8 cellular contexts compared by ENCODE assay signal in the genomic region with DNA sequence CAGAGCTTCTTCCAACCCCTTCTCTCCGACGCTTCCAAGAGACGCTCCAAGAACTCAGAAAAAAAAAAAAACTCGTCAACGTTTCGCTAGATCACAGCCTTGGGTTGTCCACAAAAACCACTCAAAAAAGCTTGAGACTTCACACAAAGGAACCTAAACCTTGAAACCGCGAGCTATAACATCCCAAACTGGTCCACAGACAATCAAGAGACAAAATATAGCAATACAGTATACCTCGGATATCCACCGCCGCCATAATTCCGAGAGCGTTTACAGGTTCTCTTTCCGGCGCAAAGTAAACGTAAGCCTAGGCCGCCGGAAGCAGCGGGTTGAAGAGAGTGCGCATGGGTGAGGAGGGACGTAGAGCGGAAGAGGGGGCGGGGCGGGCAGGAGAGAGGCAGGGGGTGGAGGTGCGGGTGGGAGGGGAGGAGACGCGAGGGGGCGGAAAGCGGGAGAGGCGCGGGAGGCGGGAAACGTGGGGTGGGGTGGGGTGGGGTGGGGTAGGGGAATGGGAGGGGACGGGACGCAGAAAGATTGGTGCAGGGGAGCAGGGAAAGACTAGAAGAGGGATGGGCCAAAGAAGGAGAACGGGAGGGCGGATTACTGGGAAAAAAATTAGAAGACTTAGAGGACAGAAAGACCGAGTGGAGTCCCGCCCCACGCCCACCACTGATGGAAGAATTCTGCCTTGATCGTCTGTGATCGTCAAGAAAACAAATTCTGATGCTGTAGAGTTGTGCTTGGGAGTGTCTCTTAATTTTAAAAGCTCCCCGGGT. TPM values are rescaled to one million over a fixed set of nuclear protein-coding genes. Genes with fewer than 3 reads are reported as not detected.
DNase-seq lines count a peak whose midpoint lies in the region; TF ChIP-seq lines count a peak whose summit lies in the region.

A gene with protein sequence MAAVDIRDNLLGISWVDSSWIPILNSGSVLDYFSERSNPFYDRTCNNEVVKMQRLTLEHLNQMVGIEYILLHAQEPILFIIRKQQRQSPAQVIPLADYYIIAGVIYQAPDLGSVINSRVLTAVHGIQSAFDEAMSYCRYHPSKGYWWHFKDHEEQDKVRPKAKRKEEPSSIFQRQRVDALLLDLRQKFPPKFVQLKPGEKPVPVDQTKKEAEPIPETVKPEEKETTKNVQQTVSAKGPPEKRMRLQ (minus strand): TSS at position 274 of the 776 bp plus-strand sequence. CDS start 18 bp downstream, at position 256.

- TF ChIP-seq CTCF in neutrophil (IDR thresholded peaks at IDR 0.05) = no peak

- H3K4me1 Mint-ChIP-seq in activated naive CD4-positive, alpha-beta T cell treated with anti-CD3 and anti-CD28 coated beads for 36 hours (ENCODE audit: low read depth) = peaks cover 23% of the 10 kb centered on the region

- intact Hi-C loops in activated naive CD4-positive, alpha-beta T cell treated with anti-CD3 and anti-CD28 coated beads for 36 hours (cut with micrococcal nuclease) = loop anchor here (1.0 to 5.0 kb wide), 5 partner anchors 40 to 307 kb away; a partner anchor contains a TSS

- peaks cover 2% of the 10 kb centered on the region for H3K27me3 Mint-ChIP-seq in activated naive CD4-positive, alpha-beta T cell treated with anti-CD3 and anti-CD28 coated beads for 36 hours (ENCODE audit: low read depth)

- H3K9ac ChIP-seq in SK-N-MC (ENCODE audit: insufficient read length) (peak within 1 kb of the TSS; percentile 94), subcutaneous abdominal adipose tissue (ENCODE audit: low read length in 5 of 5) (peak within 1 kb of the TSS; percentile 68 to 98 (median 90))

- peak within 1 kb of the TSS; percentile 98 for H3K4me3 Mint-ChIP-seq in activated naive CD4-positive, alpha-beta T cell treated with anti-CD3 and anti-CD28 coated beads for 36 hours

- CTCF ChIA-PET in HEK293T (lab: Yijun Ruan, JAX) = interaction anchor here (0.6 to 1.0 kb wide), 2 partner anchors 71 to 115 kb away, joined by 3 to 4 read pairs; no protein-coding TSS in a partner anchor
- CTCF ChIA-PET in activated naive CD4-positive, alpha-beta T cell treated with anti-CD3 and anti-CD28 coated beads for 36 hours (lab: Charles Lee) = interaction anchor here (0.6 kb wide), 1 partner anchor 383 kb away, joined by 4 read pairs; no protein-coding TSS in a partner anchor

- peaks cover 11 to 14% of the 10 kb centered on the region in 2 experiments for H3K4me1 ChIP-seq in neutrophil (ENCODE audit: control insufficient read depth in 1 of 2, insufficient read depth in 1 of 2, low read depth in 1 of 2, low read length in 1 of 2)
- H3K4me1 ChIP-seq in subcutaneous abdominal adipose tissue (ENCODE audit: control insufficient read depth in 5 of 5, insufficient read depth in 5 of 5, low read length in 5 of 5) = peaks cover 4 to 23% (median 19%) of the 10 kb centered on the region in 5 donors

- H3K9me3 ChIP-seq in SK-N-MC (ENCODE audit: low read depth, low read length) (no peaks in the 10 kb centered on the region), neutrophil (no peaks in the 10 kb centered on the region), subcutaneous abdominal adipose tissue (ENCODE audit: control insufficient read depth in 5 of 5, low read length in 5 of 5) (no peaks in the 10 kb centered on the region)

- POLR2A ChIA-PET in HEK293T (lab: Yijun Ruan, JAX) = interaction anchor here (0.6 to 2.4 kb wide), 7 partner anchors 11 to 212 kb away, joined by 3 to 11 read pairs (median 3); a partner anchor contains a TSS

- DNase-seq in GDM1 (lab: John Stamatoyannopoulos, UW) (peak; percentile 89), HEK293T (ENCODE audit: extremely low spot score) (peak; percentile 94), NCI-H1092 (lab: John Stamatoyannopoulos, UW) (peak; percentile 89), SK-N-MC (ENCODE audit: low read depth, low spot score) (peak; percentile 77), germinal center (ENCODE audit: low spot score) (peak; percentile 93)
- DNase-seq in activated naive CD4-positive, alpha-beta T cell treated with anti-CD3 and anti-CD28 coated beads for 36 hours = peak; percentile 96

- H3K4me3 ChIP-seq in SK-N-MC (peak within 1 kb of the TSS; percentile 91), neutrophil (ENCODE audit: low read depth in 1 of 2, low read length in 1 of 2) (peak within 1 kb of the TSS; percentile 66 to 96), subcutaneous abdominal adipose tissue (ENCODE audit: low read depth in 1 of 5, low read length in 5 of 5) (peak within 1 kb of the TSS; percentile 75 to 100 (median 97))

- H3K36me3 Mint-ChIP-seq in activated naive CD4-positive, alpha-beta T cell treated with anti-CD3 and anti-CD28 coated beads for 36 hours (ENCODE audit: low read depth) = peaks cover 3% of the 10 kb centered on the region

- H3K27ac ChIP-seq in SK-N-MC (peak within 1 kb of the TSS; percentile 96), neutrophil (peak within 1 kb of the TSS; percentile 66), subcutaneous abdominal adipose tissue (ENCODE audit: low read depth, low read length) (peak within 1 kb of the TSS; percentile 80)

- H3K36me3 ChIP-seq in SK-N-MC (ENCODE audit: insufficient read depth, low read length) = peaks cover 10% of the 10 kb centered on the region; the same call in 1 of the 2 replicates
- peaks cover 12% of the 10 kb centered on the region for H3K36me3 ChIP-seq in neutrophil
- peaks cover 9 to 10% (median 10%) of the 10 kb centered on the region in 5 donors for H3K36me3 ChIP-seq in subcutaneous abdominal adipose tissue (ENCODE audit: control insufficient read depth in 5 of 5, insufficient read depth in 5 of 5, low read length in 5 of 5)

- H3K9me3 Mint-ChIP-seq in activated naive CD4-positive, alpha-beta T cell treated with anti-CD3 and anti-CD28 coated beads for 36 hours = no peaks in the 10 kb centered on the region

- peak within 1 kb of the TSS; percentile 93 for H3K27ac Mint-ChIP-seq in activated naive CD4-positive, alpha-beta T cell treated with anti-CD3 and anti-CD28 coated beads for 36 hours

- H3K27me3 ChIP-seq in neutrophil (peaks cover 40% of the 10 kb centered on the region), subcutaneous abdominal adipose tissue (ENCODE audit: control insufficient read depth in 5 of 5, insufficient read depth in 4 of 5, low read length in 5 of 5) (peaks cover 0 to 4% (median 0%) of the 10 kb centered on the region in 5 donors)

TF ChIP-seq in HEK293T, 16 proteins besides CTCF, POLR2A, EP300 and RAD21:
- TF ChIP-seq NFRKB (IDR thresholded peaks at IDR 0.05) (peak; percentile 54; the same call in 1 of the 2 replicates), ZNF384 (IDR thresholded peaks at IDR 0.05) (peak; percentile 96), L3MBTL2 (conservative IDR thresholded peaks at IDR 0.05) (no peak), FOXK2 (IDR thresholded peaks at IDR 0.05) (peak; percentile 65; the same call in 1 of the 2 replicates), ELF4 (IDR thresholded peaks at IDR 0.05) (peak; percentile 69)

RNA-seq across cellular contexts. Expression of the gene that starts here (rescaled TPM):
- 10 to 100 TPM; 48.5 to 48.9 TPM for total RNA-seq in activated naive CD4-positive, alpha-beta T cell treated with anti-CD3 and anti-CD28 coated beads for 36 hours

Comparison
In these comparisons a context has a peak if more than half of its experiments do, and no peak if none do; other contexts are left out.
1. Peak in every context shown above with its lines: DNase-seq, H3K4me3 ChIP-seq and H3K27ac ChIP-seq.